In the genomic region with DNA sequence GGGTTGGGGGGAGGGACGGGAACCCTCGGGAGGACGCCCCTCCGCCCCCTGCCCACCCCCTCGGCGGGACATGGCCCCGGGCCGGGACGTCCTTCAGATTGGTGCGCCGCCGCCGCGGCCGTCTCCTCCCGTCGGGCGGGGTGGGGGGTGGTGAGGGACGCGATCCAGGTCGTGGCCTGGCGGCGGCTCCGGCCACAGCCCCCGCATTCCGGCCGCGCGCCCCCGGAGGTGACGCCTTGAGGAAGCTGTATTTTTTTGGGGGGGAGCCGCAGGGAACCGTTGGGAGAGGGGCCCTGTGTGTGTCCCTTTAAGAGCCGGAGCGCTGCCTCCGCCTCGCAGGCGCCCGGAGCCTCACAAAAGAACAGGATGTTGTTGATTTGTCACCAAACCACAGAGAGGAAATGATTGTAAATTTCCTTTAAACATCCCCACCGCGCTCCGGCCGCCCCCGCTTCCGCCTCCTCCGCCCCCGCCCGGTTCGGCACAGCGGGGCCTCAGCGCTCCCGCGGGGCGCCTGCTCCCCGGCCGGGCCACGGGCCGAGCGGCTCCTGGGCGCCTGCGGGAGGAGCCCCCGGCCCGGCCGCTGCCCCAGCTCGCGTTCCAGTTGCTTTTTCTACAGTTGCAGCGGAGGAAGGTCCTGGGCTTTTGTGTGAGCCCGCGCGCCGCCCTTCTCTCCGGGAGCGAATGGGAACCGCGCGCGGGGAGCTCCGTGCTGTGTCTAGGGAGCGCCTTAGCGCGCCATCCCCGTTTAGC, we compare ENCODE assay signal across 8 cellular contexts. TPM values are rescaled to one million over a fixed set of nuclear protein-coding genes. Genes with fewer than 3 reads are reported as not detected.
DNase-seq lines count a peak whose midpoint lies in the region; ATAC-seq and TF ChIP-seq lines count a peak whose summit lies in the region.

No MANE protein-coding gene starts in this region.

- H3K27me3 Mint-ChIP-seq in chondrocyte (ENCODE audit: low read depth), result peaks cover 2% of the 10 kb centered on the region

- peak; percentile 70 for DNase-seq in NCI-H2227 (lab: John Stamatoyannopoulos, UW; ENCODE audit: unreplicated experiment)
- peak; percentile 86 for DNase-seq in activated CD4-positive, alpha-beta T cell treated with anti-CD3 and anti-CD28 coated beads for 1 hour
- DNase-seq in chondrocyte (ENCODE audit: low spot score), result no peak
- DNase-seq in kidney glomerular epithelial cell (lab: John Stamatoyannopoulos, UW), result peak; percentile 60
- peak; percentile 92 for DNase-seq in stimulated activated CD4-positive, alpha-beta T cell treated with anti-CD3 and anti-CD28 coated beads, Interleukin-15, amount 100 ng/mL, for 24 hours

- H3K27me3 ChIP-seq in ACC112 (ENCODE audit: insufficient read depth, low read length), result no peaks in the 10 kb centered on the region

- peak overlapping the region; percentile 71 for H3K4me3 Mint-ChIP-seq in chondrocyte (ENCODE audit: unreplicated experiment)

- H3K27ac ChIP-seq in ACC112 (ENCODE audit: low read depth, low read length), result peak overlapping the region; percentile 96

- no peak for TF ChIP-seq CTCF in chondrocyte (IDR thresholded peaks at IDR 0.05)

- H3K79me2 ChIP-seq in ACC112 (ENCODE audit: control insufficient read depth, insufficient read depth, low read length, unreplicated experiment), result peaks cover 3% of the 10 kb centered on the region

- H3K4me3 ChIP-seq in ACC112 (ENCODE audit: low read depth, low read length), result peak overlapping the region; percentile 78

- no peaks in the 10 kb centered on the region for H3K9me3 Mint-ChIP-seq in chondrocyte (ENCODE audit: low read depth)

- H3K36me3 Mint-ChIP-seq in chondrocyte (ENCODE audit: low read depth), result no peaks in the 10 kb centered on the region

- peaks cover 32% of the 10 kb centered on the region for H3K4me1 ChIP-seq in ACC112 (ENCODE audit: control insufficient read depth, insufficient read depth, low read length, unreplicated experiment)

- H3K27ac Mint-ChIP-seq in chondrocyte (ENCODE audit: unreplicated experiment), result peak overlapping the region; percentile 87

- peak overlapping the region; percentile 59 for H2AFZ ChIP-seq in ACC112 (ENCODE audit: low read length, unreplicated experiment)

- H3K4me1 Mint-ChIP-seq in chondrocyte (ENCODE audit: low read depth), result peaks cover 16% of the 10 kb centered on the region

- ATAC-seq in GM18520 (IDR thresholded peaks at IDR 0.05; ENCODE audit: unreplicated experiment) (peak; percentile 87), HG03045 (IDR thresholded peaks at IDR 0.05; ENCODE audit: unreplicated experiment) (peak; percentile 91)

- H3K36me3 ChIP-seq in ACC112 (ENCODE audit: insufficient read depth, low read length), result no peaks in the 10 kb centered on the region; the same call in 1 of the 2 replicates

RNA-seq across cellular contexts. Expression of a gene that starts 32.1 kb away (rescaled TPM):
- total RNA-seq in chondrocyte, result 5.3 to 9.6 TPM (median 8.3 TPM) in 3 replicates
